12 cellular contexts compared by ENCODE assay signal in genomic region chr11:118175600-118176399, GRCh38. TPM values are rescaled to one million over a fixed set of nuclear protein-coding genes. Genes with fewer than 3 reads are reported as not detected.
DNase-seq lines count a peak whose midpoint lies in the region; ATAC-seq and TF ChIP-seq lines count a peak whose summit lies in the region.
"Had no signal": no experiment of that assay in that cellular context is flagged by ENCODE, and none has a peak within 500 bp of the region (broad histone marks: within the 10 kb centered on the region; RNA-seq: fewer than 3 reads in every experiment).

No MANE protein-coding gene starts in this region.

- no peak overlapping the region for H4K91ac ChIP-seq in H9 (ENCODE audit: insufficient read length, low read depth, low read length)

- H3K56ac ChIP-seq in H9 (ENCODE audit: insufficient read length, low read depth, low read length), result no peak overlapping the region

- DNase-seq in H9 (no peak), cerebellar cortex (ENCODE audit: low spot score) (peak; percentile 54), kidney epithelial cell (ENCODE audit: low read depth) (no peak), retinal pigment epithelial cell (ENCODE audit: low read depth) (no peak), dermis blood vessel endothelial cell (no peak), GOT3 (lab: John Stamatoyannopoulos, UW) (no peak)
- DNase-seq in activated naive CD4-positive, alpha-beta T cell (lab: John Stamatoyannopoulos, UW), result no peak
- DNase-seq: activated CD4-positive, alpha-beta T cell treated with anti-CD3 and anti-CD28 coated beads for 4 hours; activated naive CD8-positive, alpha-beta T cell treated with anti-CD3 and anti-CD28 coated beads for 36 hours; CD8-positive, alpha-beta T cell had no signal

- peak overlapping the region; percentile 90 for H3K4me2 ChIP-seq in H9 (ENCODE audit: insufficient read depth, insufficient read length, low read length)

- peak overlapping the region; percentile 86 for H2AFZ ChIP-seq in H9 (ENCODE audit: low read length)

- H4K20me1 ChIP-seq in H9 (ENCODE audit: control insufficient read depth, insufficient read depth, insufficient read length), result no peaks in the 10 kb centered on the region

- no CpG with 5 or more reads among the region's 14 CpGs for WGBS in H9 (ENCODE audit: extremely low coverage, insufficient read length, low lambda C conversion rate)

- no peak overlapping the region for H3K27ac Mint-ChIP-seq in H9
- H3K27ac Mint-ChIP-seq: activated naive CD8-positive, alpha-beta T cell treated with anti-CD3 and anti-CD28 coated beads for 36 hours; CD8-positive, alpha-beta T cell had no signal

- H2BK5ac ChIP-seq in H9 (ENCODE audit: insufficient read length, low read length), result no peak overlapping the region

- no peaks in the 10 kb centered on the region for H3K9me3 ChIP-seq in H9 (ENCODE audit: control insufficient read depth, low read depth, low read length)
- H3K9me3 ChIP-seq: MG63 had no signal

- peaks cover 65% of the 10 kb centered on the region for H3K27me3 Mint-ChIP-seq in H9 (ENCODE audit: low read depth)

- no peak overlapping the region for H3K27ac ChIP-seq in H9 (ENCODE audit: insufficient read length, low read depth, low read length)

- peaks cover 6% of the 10 kb centered on the region; the same call in 1 of the 2 replicates for H3K4me1 ChIP-seq in H9 (ENCODE audit: insufficient read depth, low read length)

- H3K9me3 Mint-ChIP-seq in H9, result no peaks in the 10 kb centered on the region; a peak in 1 of 5 replicates
- H3K9me3 Mint-ChIP-seq: activated naive CD8-positive, alpha-beta T cell treated with anti-CD3 and anti-CD28 coated beads for 36 hours; CD8-positive, alpha-beta T cell had no signal

- no peak overlapping the region for H2BK15ac ChIP-seq in H9 (ENCODE audit: low read depth, low read length)

- H3T11ph ChIP-seq in H9 (ENCODE audit: low read length), result no peak overlapping the region

- H3K79me1 ChIP-seq in H9 (ENCODE audit: insufficient read depth, low read depth, low read length, poor library complexity, severe bottlenecking), result no peaks in the 10 kb centered on the region

- no peak overlapping the region for H4K8ac ChIP-seq in H9 (replicated peaks; ENCODE audit: insufficient read length, low read depth, low read length)

- TF ChIP-seq CTCF in H9 (conservative IDR thresholded peaks at IDR 0.05) (no peak), kidney epithelial cell (IDR thresholded peaks at IDR 0.05; ENCODE audit: insufficient read depth, low read length, poor library complexity, severe bottlenecking) (no peak), retinal pigment epithelial cell (conservative IDR thresholded peaks at IDR 0.05; ENCODE audit: low read depth, low read length) (no peak)

- no peak overlapping the region for H3K18ac ChIP-seq in H9 (ENCODE audit: insufficient read length, low read depth, low read length)

- H3K9ac ChIP-seq in H9 (ENCODE audit: extremely low read depth, insufficient read length, low read length), result peak overlapping the region; percentile 10

- no peaks in the 10 kb centered on the region for H3K79me2 ChIP-seq in H9 (ENCODE audit: insufficient read depth, low read length)

- H2BK120ac ChIP-seq in H9 (ENCODE audit: low read depth, low read length, poor library complexity, severe bottlenecking), result no peak overlapping the region

- H3K4ac ChIP-seq in H9 (ENCODE audit: low read depth, low read length), result no peak overlapping the region

- peaks cover 23% of the 10 kb centered on the region; the same call in 1 of the 2 replicates for H3K27me3 ChIP-seq in H9 (ENCODE audit: insufficient read depth, low read length)
- peaks cover 11% of the 10 kb centered on the region for H3K27me3 ChIP-seq in kidney epithelial cell (ENCODE audit: control insufficient read depth, insufficient read depth, low read length)
- H3K27me3 ChIP-seq: MG63 had no signal

- H3K4me3 ChIP-seq in kidney epithelial cell (ENCODE audit: low read depth, low read length) (peak overlapping the region; percentile 27), retinal pigment epithelial cell (ENCODE audit: low read length) (peak overlapping the region; percentile 22)
- H3K4me3 ChIP-seq: MG63 had no signal

- peaks cover 13% of the 10 kb centered on the region for H3K23me2 ChIP-seq in H9 (ENCODE audit: insufficient read length, low read depth, low read length, poor library complexity, severe bottlenecking)

- no peak overlapping the region for H2BK12ac ChIP-seq in H9 (ENCODE audit: insufficient read length, low read depth, low read length)

- peak overlapping the region; percentile 19; the same call in 1 of the 2 replicates for H3K14ac ChIP-seq in H9 (ENCODE audit: insufficient read depth, low read length)

- H4K5ac ChIP-seq in H9 (ENCODE audit: insufficient read length, low read depth, low read length), result no peak overlapping the region

- no peaks in the 10 kb centered on the region for H3K36me3 Mint-ChIP-seq in H9 (ENCODE audit: insufficient read depth in 1 of 3, low read depth in 3 of 3)
- H3K36me3 Mint-ChIP-seq: activated naive CD8-positive, alpha-beta T cell treated with anti-CD3 and anti-CD28 coated beads for 36 hours; CD8-positive, alpha-beta T cell had no signal

- no peak overlapping the region for H2AK5ac ChIP-seq in H9 (ENCODE audit: insufficient read length, low read length)

- no peaks in the 10 kb centered on the region for H3K36me3 ChIP-seq in kidney epithelial cell (ENCODE audit: control insufficient read depth, insufficient read depth, low read length)
- H3K36me3 ChIP-seq: MG63 had no signal

- H3K23ac ChIP-seq in H9 (ENCODE audit: insufficient read length, low read depth, low read length), result no peak overlapping the region

- peak overlapping the region; percentile 59 to 86 for H3K4me3 Mint-ChIP-seq in H9
- H3K4me3 Mint-ChIP-seq: activated naive CD8-positive, alpha-beta T cell treated with anti-CD3 and anti-CD28 coated beads for 36 hours; CD8-positive, alpha-beta T cell had no signal

- H3K4me1 Mint-ChIP-seq in H9, result peaks cover 43 to 44% of the 10 kb centered on the region in 2 experiments

- H2BK20ac ChIP-seq in H9 (ENCODE audit: low read depth, low read length, poor library complexity, severe bottlenecking), result no peak overlapping the region

- ATAC-seq in GM18861 (IDR thresholded peaks at IDR 0.05; ENCODE audit: unreplicated experiment), result no peak
- ATAC-seq: CD8-positive, alpha-beta T cell had no signal

RNA-seq across cellular contexts. Expression of gene SCN2B, which starts 0.6 kb away (rescaled TPM):
- total RNA-seq in H9 (2021), result not detected in 2 replicates
- 0.04 and 0.07 TPM in 2 replicates for total RNA-seq in kidney epithelial cell
- total RNA-seq in dermis blood vessel endothelial cell, result under 0.01 TPM in 1 of 2 replicates, not detected in the other
- total RNA-seq: activated naive CD8-positive, alpha-beta T cell treated with anti-CD3 and anti-CD28 coated beads for 36 hours; CD8-positive, alpha-beta T cell had no signal

RNA-seq across cellular contexts. Expression of gene SCN4B, which starts 23.2 kb away (rescaled TPM):
- total RNA-seq in H9 (2021), result 1.6 and 1.9 TPM in 2 replicates
- 0.41 and 0.79 TPM in 2 replicates for total RNA-seq in kidney epithelial cell
- total RNA-seq in dermis blood vessel endothelial cell, result 0.09 TPM in 1 of 2 replicates, not detected in the other
- total RNA-seq: CD8-positive, alpha-beta T cell had no signal

RNA-seq across cellular contexts. Expression of gene JAML, which starts 49.0 kb away (rescaled TPM):
- total RNA-seq in H9 (2021) (0.35 and 0.48 TPM in 2 replicates), kidney epithelial cell (2.5 TPM in 1 of 2 replicates, not detected in the other), dermis blood vessel endothelial cell (under 0.01 TPM in 1 of 2 replicates, not detected in the other)
